In genomic region chr9:69919461-69920061, GRCh38 we compare ENCODE assay signal across 8 cellular contexts.
DNase-seq lines count a peak whose midpoint lies in the region; ATAC-seq, FAIRE-seq and TF ChIP-seq lines count a peak whose summit lies in the region.

No MANE protein-coding gene starts in this region.

- no peaks in the 10 kb centered on the region for H3K9me3 ChIP-seq in Loucy (ENCODE audit: insufficient read depth, low read depth, low read length)

- H3K9me3 Mint-ChIP-seq in activated T-cell treated with anti-CD3 and anti-CD28 coated beads, Interleukin-2, amount 50 U/mL, for 4 hours, result no peaks in the 10 kb centered on the region
- H3K9me3 Mint-ChIP-seq in naive B cell, result no peaks in the 10 kb centered on the region

- no peaks in the 10 kb centered on the region for H3K4me1 Mint-ChIP-seq in activated T-cell treated with anti-CD3 and anti-CD28 coated beads, Interleukin-2, amount 50 U/mL, for 4 hours (ENCODE audit: low read depth)
- no peaks in the 10 kb centered on the region for H3K4me1 Mint-ChIP-seq in naive B cell

- peaks cover 3% of the 10 kb centered on the region for H3K27me3 Mint-ChIP-seq in activated T-cell treated with anti-CD3 and anti-CD28 coated beads, Interleukin-2, amount 50 U/mL, for 4 hours (ENCODE audit: low read depth)
- H3K27me3 Mint-ChIP-seq in naive B cell, result peaks cover 13 to 16% (median 15%) of the 10 kb centered on the region in 3 donors

- H3K9ac ChIP-seq in Loucy (ENCODE audit: low read depth, low read length, poor library complexity, severe bottlenecking), result no peak overlapping the region

- peak; percentile 62 to 71 for ATAC-seq in activated T-cell treated with anti-CD3 and anti-CD28 coated beads, Interleukin-2, amount 50 U/mL, for 4 hours
- ATAC-seq in naive B cell (ENCODE audit: low read depth in 2 of 2), result peak; percentile 46 to 52

- H2AFZ ChIP-seq in Loucy (ENCODE audit: low read length), result peak overlapping the region; percentile 47

- no peak overlapping the region for H3K4me3 ChIP-seq in Loucy (ENCODE audit: low read length, poor library complexity, severe bottlenecking)
- H3K4me3 ChIP-seq in epithelial cell of esophagus (ENCODE audit: low read length), result no peak overlapping the region

- no peaks in the 10 kb centered on the region for H4K20me1 ChIP-seq in Loucy (ENCODE audit: insufficient read depth, low read length, poor library complexity, severe bottlenecking)

- no peak overlapping the region for H3K27ac Mint-ChIP-seq in naive B cell

- H3K9me2 ChIP-seq in Loucy (replicated peaks; ENCODE audit: low read depth, low read length), result no peaks in the 10 kb centered on the region

- H3K27me3 ChIP-seq in Loucy (ENCODE audit: insufficient read depth, low read length, poor library complexity, severe bottlenecking), result no peaks in the 10 kb centered on the region

- no peaks in the 10 kb centered on the region for H3K36me3 ChIP-seq in Loucy (ENCODE audit: insufficient read depth, low read length)

- H3K4me3 Mint-ChIP-seq in activated T-cell treated with anti-CD3 and anti-CD28 coated beads, Interleukin-2, amount 50 U/mL, for 4 hours, result no peak overlapping the region
- no peak overlapping the region for H3K4me3 Mint-ChIP-seq in naive B cell

- H3K79me2 ChIP-seq in Loucy (ENCODE audit: insufficient read depth, low read length), result no peaks in the 10 kb centered on the region

- TF ChIP-seq CTCF in Loucy (conservative IDR thresholded peaks at IDR 0.05; ENCODE audit: low read length), result peak; percentile 85
- TF ChIP-seq CTCF in epithelial cell of esophagus (IDR thresholded peaks at IDR 0.05; ENCODE audit: insufficient read depth, low read depth, low read length, missing control alignments), result peak; percentile 66

- peaks cover 3% of the 10 kb centered on the region for H3K4me1 ChIP-seq in Loucy (ENCODE audit: insufficient read depth, low read length, poor library complexity, severe bottlenecking)

- H3F3A ChIP-seq in Loucy (ENCODE audit: low read depth), result no peaks in the 10 kb centered on the region

- H3K4me2 ChIP-seq in Loucy (ENCODE audit: low read depth, low read length, poor library complexity, severe bottlenecking), result no peak overlapping the region

- TF ChIP-seq POLR2A in H54 (IDR thresholded peaks at IDR 0.05; ENCODE audit: low read depth, low read length), result no peak

- no peak for DNase-seq in activated T-cell treated with anti-CD3 and anti-CD28 coated beads, Interleukin-2, amount 50 U/mL, for 4 hours
- no peak for DNase-seq in activated T-cell treated with anti-CD3 and anti-CD28 coated beads, Interleukin-2, amount 50 U/mL, for 48 hours
- DNase-seq in H54 (ENCODE audit: insufficient read length, low spot score) (peak; percentile 42), SHP77 (lab: John Stamatoyannopoulos, UW) (peak; percentile 32 to 63), epithelial cell of esophagus (ENCODE audit: low read depth) (peak; percentile 61), naive B cell (peak; percentile 18)
- DNase-seq in stimulated activated CD4-positive, alpha-beta T cell treated with anti-CD3 and anti-CD28 coated beads, Interleukin-1b, Interleukin-23, amount 100 ng/mL, for 48 hours, result no peak

- H3K36me3 Mint-ChIP-seq in activated T-cell treated with anti-CD3 and anti-CD28 coated beads, Interleukin-2, amount 50 U/mL, for 4 hours (ENCODE audit: insufficient read depth), result no peaks in the 10 kb centered on the region
- no peaks in the 10 kb centered on the region for H3K36me3 Mint-ChIP-seq in naive B cell

- peak; percentile 95 for FAIRE-seq in H54 (lab: Jason Lieb, UNC)

Comparison
In these comparisons a context has a peak if more than half of its experiments do, and no peak if none do; other contexts are left out.
1. DNase-seq: peak in H54 (single experiment), SHP77 (2 of 2), epithelial cell of esophagus (single experiment) and naive B cell (single experiment); none in activated T-cell treated with anti-CD3 and anti-CD28 coated beads, Interleukin-2, amount 50 U/mL, for 4 hours (single experiment), activated T-cell treated with anti-CD3 and anti-CD28 coated beads, Interleukin-2, amount 50 U/mL, for 48 hours (0 of 2) and stimulated activated CD4-positive, alpha-beta T cell treated with anti-CD3 and anti-CD28 coated beads, Interleukin-1b, Interleukin-23, amount 100 ng/mL, for 48 hours (single experiment).